Comparison of ENCODE assay signal across 17 cellular contexts in genomic region chr1:108636876-108637275, GRCh38.
"Had no signal": no experiment of that assay in that cellular context is flagged by ENCODE, and none has a peak within 500 bp of the region (broad histone marks: within the 10 kb centered on the region; RNA-seq: fewer than 3 reads in every experiment).

No MANE protein-coding gene starts in this region.

- H3K4me3 ChIP-seq: esophagus muscularis mucosa, heart left ventricle, mucosa of descending colon, ovary had no signal

- DNase-seq: effector memory CD4-positive, alpha-beta T cell; foreskin melanocyte; heart left ventricle; hippocampal formation; kidney glomerular epithelial cell; mucosa of descending colon; natural killer cell; ovary; right cardiac atrium; small intestine; stimulated activated CD4-positive, alpha-beta T cell treated with anti-CD3 and anti-CD28 coated beads, Interleukin-12 subunit alpha, Interleukin-12 subunit beta, amount 100 ng/mL, for 4 hours; stimulated activated naive CD4-positive, alpha-beta T cell treated with Interleukin-2 at 50 U/mL for 16 hours; trophoblast cell had no signal

- H3K36me3 ChIP-seq: ovary had no signal

- H3K27ac ChIP-seq: epithelial cell of prostate, esophagus muscularis mucosa, heart left ventricle, ovary had no signal

- FAIRE-seq: islet of Langerhans had no signal

- ATAC-seq: heart left ventricle, left lobe of liver, mucosa of descending colon, natural killer cell, right cardiac atrium had no signal

- H3K27me3 ChIP-seq: esophagus muscularis mucosa, heart left ventricle, ovary had no signal
